9 cellular contexts compared by ENCODE assay signal in the genomic region with DNA sequence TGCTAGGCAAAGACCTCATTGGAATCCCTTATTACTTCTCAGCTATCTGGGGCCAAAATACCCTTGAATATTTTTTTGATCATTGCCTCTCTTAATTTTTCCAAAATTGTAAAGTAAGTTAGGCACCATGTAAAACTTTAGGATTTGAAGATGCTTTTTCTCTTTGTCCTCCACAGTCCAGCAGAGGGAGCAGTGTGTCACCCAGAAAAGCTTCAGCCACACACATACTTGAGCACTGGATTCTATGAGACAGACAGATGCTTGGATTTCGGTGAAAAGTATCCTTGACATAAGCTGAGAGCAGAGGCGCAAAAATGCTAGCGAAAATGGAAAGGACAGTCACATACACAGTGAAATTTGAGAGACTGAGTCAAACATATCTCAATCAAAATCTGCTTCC.
A peak's percentile ranks its signal among the peaks of the same experiment; 100 is the strongest.
DNase-seq lines count a peak whose midpoint lies in the region; ATAC-seq and TF ChIP-seq lines count a peak whose summit lies in the region.
"Had no signal": no experiment of that assay in that cellular context is flagged by ENCODE, and none has a peak within 500 bp of the region (broad histone marks: within the 10 kb centered on the region; RNA-seq: fewer than 3 reads in every experiment).

No MANE protein-coding gene starts in this region.

- H3K4me1 ChIP-seq in A673 (ENCODE audit: insufficient read depth, low read length, poor library complexity, severe bottlenecking) (peaks cover 6% of the 10 kb centered on the region), Peyer's patch (no peaks in the 10 kb centered on the region)

- peak; percentile 79 for TF ChIP-seq CTCF in A673 (conservative IDR thresholded peaks at IDR 0.05; ENCODE audit: low read depth, low read length)
- TF ChIP-seq CTCF in Peyer's patch (IDR thresholded peaks at IDR 0.05): peak in 4 of 6 experiments; percentile 35 to 79 (median 72)
- TF ChIP-seq CTCF in fibroblast of mammary gland (conservative IDR thresholded peaks at IDR 0.05; ENCODE audit: control insufficient read depth, insufficient read depth, low read depth, low read length): peak; percentile 58

- H3K4me3 ChIP-seq in A673 (ENCODE audit: low read depth, low read length, poor library complexity, severe bottlenecking): no peak overlapping the region
- H3K4me3 ChIP-seq in Peyer's patch: no peak overlapping the region
- no peak overlapping the region for H3K4me3 ChIP-seq in fibroblast of mammary gland (ENCODE audit: control insufficient read depth, low read depth, low read length)

- H3K4me1 Mint-ChIP-seq in activated T-helper 2 cell treated with anti-CD3 and anti-CD28 coated beads, Interferon-gamma antibody, Interleukin-2, Interleukin-4, amounts not matched to agents 10 μg/mL and 5 μg/mL and 100 μg/mL, durations not matched to agents 14 hours and 24 hours and 36 hours (ENCODE audit: low read depth): no peaks in the 10 kb centered on the region

- no peaks in the 10 kb centered on the region for H3K27me3 Mint-ChIP-seq in activated T-helper 2 cell treated with anti-CD3 and anti-CD28 coated beads, Interferon-gamma antibody, Interleukin-2, Interleukin-4, amounts not matched to agents 10 μg/mL and 5 μg/mL and 100 μg/mL, durations not matched to agents 14 hours and 24 hours and 36 hours (ENCODE audit: low read depth)
- H3K27me3 Mint-ChIP-seq: dendritic cell treated with granulocyte-macrophage colony-stimulating factor and Interleukin-4, amounts not matched to agents 40 ng/mL and 50 ng/mL, for 4 days had no signal

- H3K27ac Mint-ChIP-seq in activated T-helper 2 cell treated with anti-CD3 and anti-CD28 coated beads, Interferon-gamma antibody, Interleukin-2, Interleukin-4, amounts not matched to agents 10 μg/mL and 5 μg/mL and 100 μg/mL, durations not matched to agents 14 hours and 24 hours and 36 hours: no peak overlapping the region
- H3K27ac Mint-ChIP-seq: dendritic cell treated with granulocyte-macrophage colony-stimulating factor and Interleukin-4, amounts not matched to agents 40 ng/mL and 50 ng/mL, for 4 days had no signal

- H3K27me3 ChIP-seq in A673 (replicated peaks; ENCODE audit: insufficient read depth, low read depth, low read length, poor library complexity) (no peaks in the 10 kb centered on the region), Peyer's patch (no peaks in the 10 kb centered on the region)

- no peaks in the 10 kb centered on the region for H3K9me3 Mint-ChIP-seq in activated T-helper 2 cell treated with anti-CD3 and anti-CD28 coated beads, Interferon-gamma antibody, Interleukin-2, Interleukin-4, amounts not matched to agents 10 μg/mL and 5 μg/mL and 100 μg/mL, durations not matched to agents 14 hours and 24 hours and 36 hours
- H3K9me3 Mint-ChIP-seq: dendritic cell treated with granulocyte-macrophage colony-stimulating factor and Interleukin-4, amounts not matched to agents 40 ng/mL and 50 ng/mL, for 4 days had no signal

- no peaks in the 10 kb centered on the region for H3K9me3 ChIP-seq in A673 (ENCODE audit: low read depth, low read length, poor library complexity, severe bottlenecking)
- no peaks in the 10 kb centered on the region for H3K9me3 ChIP-seq in Peyer's patch

- no peaks in the 10 kb centered on the region for H3K36me3 Mint-ChIP-seq in activated T-helper 2 cell treated with anti-CD3 and anti-CD28 coated beads, Interferon-gamma antibody, Interleukin-2, Interleukin-4, amounts not matched to agents 10 μg/mL and 5 μg/mL and 100 μg/mL, durations not matched to agents 14 hours and 24 hours and 36 hours (ENCODE audit: low read depth)

- POLR2A ChIA-PET in A673 (lab: Charles Lee; ENCODE audit: low non-redundant PET): no interaction called here

- no peak overlapping the region for H3K4me3 Mint-ChIP-seq in activated T-helper 2 cell treated with anti-CD3 and anti-CD28 coated beads, Interferon-gamma antibody, Interleukin-2, Interleukin-4, amounts not matched to agents 10 μg/mL and 5 μg/mL and 100 μg/mL, durations not matched to agents 14 hours and 24 hours and 36 hours (ENCODE audit: low read depth)
- H3K4me3 Mint-ChIP-seq: dendritic cell treated with granulocyte-macrophage colony-stimulating factor and Interleukin-4, amounts not matched to agents 40 ng/mL and 50 ng/mL, for 4 days had no signal

- H3K36me3 ChIP-seq in A673 (ENCODE audit: insufficient read depth, low read length, poor library complexity, severe bottlenecking): no peaks in the 10 kb centered on the region
- no peaks in the 10 kb centered on the region for H3K36me3 ChIP-seq in Peyer's patch

- TF ChIP-seq POLR2A in Peyer's patch (IDR thresholded peaks at IDR 0.05): no peak

- intact Hi-C loops in A673 (cut with micrococcal nuclease; ENCODE audit: unreplicated experiment): loop anchor here (2.0 to 5.0 kb wide), 2 partner anchors 603 to 688 kb away; no protein-coding TSS in a partner anchor
- intact Hi-C loops in activated T-helper 2 cell treated with anti-CD3 and anti-CD28 coated beads, Interferon-gamma antibody, Interleukin-2, Interleukin-4, amounts not matched to agents 10 μg/mL and 5 μg/mL and 100 μg/mL, durations not matched to agents 14 hours and 24 hours and 36 hours (cut with micrococcal nuclease): no loop called here

- BruUV-seq in A673 (replicated peaks; lab: Mats Ljungman, UMichigan): no TSS peak

- DNase-seq in A673 (ENCODE audit: low spot score) (peak; percentile 72), HT1080 (ENCODE audit: low read depth) (peak; percentile 68), Peyer's patch (peak in 1 of 3 donors; percentile 71), fibroblast of mammary gland (ENCODE audit: low read depth) (peak; percentile 44), nucleus accumbens (lab: John Stamatoyannopoulos, UW) (peak in 39 of 56 donors; percentile 0 to 71 (median 15)), CD1c-positive myeloid dendritic cell (ENCODE audit: extremely low spot score) (no peak)
- DNase-seq in activated T-helper 2 cell treated with anti-CD3 and anti-CD28 coated beads, Interferon-gamma antibody, Interleukin-2, Interleukin-4, amounts not matched to agents 10 μg/mL and 5 μg/mL and 100 μg/mL, durations not matched to agents 14 hours and 24 hours and 36 hours (ENCODE audit: low spot score): no peak

- CTCF ChIA-PET in A673 (lab: Charles Lee): no interaction called here

- ATAC-seq in GM18519 (IDR thresholded peaks at IDR 0.05; ENCODE audit: low FRiP score, unreplicated experiment): peak; percentile 70

- no peak overlapping the region for H3K27ac ChIP-seq in A673 (ENCODE audit: low read depth, low read length, poor library complexity, severe bottlenecking)
- no peak overlapping the region for H3K27ac ChIP-seq in Peyer's patch

Comparison
In these comparisons a context has a peak if more than half of its experiments do, and no peak if none do; other contexts are left out.
1. DNase-seq: peak in A673 (single experiment), HT1080 (single experiment), fibroblast of mammary gland (single experiment) and nucleus accumbens (39 of 56); none in activated T-helper 2 cell treated with anti-CD3 and anti-CD28 coated beads, Interferon-gamma antibody, Interleukin-2, Interleukin-4, amounts not matched to agents 10 μg/mL and 5 μg/mL and 100 μg/mL, durations not matched to agents 14 hours and 24 hours and 36 hours (single experiment) and CD1c-positive myeloid dendritic cell (single experiment).
2. Peak in every context shown above with its lines, with median percentiles within 50 percentile points of each other: CTCF ChIP-seq.